ENCODE assay signal across 8 cellular contexts in genomic region chr7:20217193-20217948, GRCh38. TPM values are rescaled to one million over a fixed set of nuclear protein-coding genes. Genes with fewer than 3 reads are reported as not detected.
DNase-seq lines count a peak whose midpoint lies in the region; ATAC-seq and TF ChIP-seq lines count a peak whose summit lies in the region.

A gene with protein sequence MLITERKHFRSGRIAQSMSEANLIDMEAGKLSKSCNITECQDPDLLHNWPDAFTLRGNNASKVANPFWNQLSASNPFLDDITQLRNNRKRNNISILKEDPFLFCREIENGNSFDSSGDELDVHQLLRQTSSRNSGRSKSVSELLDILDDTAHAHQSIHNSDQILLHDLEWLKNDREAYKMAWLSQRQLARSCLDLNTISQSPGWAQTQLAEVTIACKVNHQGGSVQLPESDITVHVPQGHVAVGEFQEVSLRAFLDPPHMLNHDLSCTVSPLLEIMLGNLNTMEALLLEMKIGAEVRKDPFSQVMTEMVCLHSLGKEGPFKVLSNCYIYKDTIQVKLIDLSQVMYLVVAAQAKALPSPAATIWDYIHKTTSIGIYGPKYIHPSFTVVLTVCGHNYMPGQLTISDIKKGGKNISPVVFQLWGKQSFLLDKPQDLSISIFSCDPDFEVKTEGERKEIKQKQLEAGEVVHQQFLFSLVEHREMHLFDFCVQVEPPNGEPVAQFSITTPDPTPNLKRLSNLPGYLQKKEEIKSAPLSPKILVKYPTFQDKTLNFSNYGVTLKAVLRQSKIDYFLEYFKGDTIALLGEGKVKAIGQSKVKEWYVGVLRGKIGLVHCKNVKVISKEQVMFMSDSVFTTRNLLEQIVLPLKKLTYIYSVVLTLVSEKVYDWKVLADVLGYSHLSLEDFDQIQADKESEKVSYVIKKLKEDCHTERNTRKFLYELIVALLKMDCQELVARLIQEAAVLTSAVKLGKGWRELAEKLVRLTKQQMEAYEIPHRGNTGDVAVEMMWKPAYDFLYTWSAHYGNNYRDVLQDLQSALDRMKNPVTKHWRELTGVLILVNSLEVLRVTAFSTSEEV (minus strand): TSS chr7:20217384. CDS start chr7:20161862, 55,522 bp downstream.

- H3K27ac ChIP-seq in heart right ventricle = peak within 1 kb of the TSS in 1 of 10 donors; percentile 56
- H3K27ac ChIP-seq in muscle layer of duodenum (ENCODE audit: low read length) = peak within 1 kb of the TSS; percentile 68

- no peaks in the 10 kb centered on the region for H3K9me3 ChIP-seq in heart right ventricle
- no peaks in the 10 kb centered on the region for H3K9me3 ChIP-seq in muscle layer of duodenum (ENCODE audit: control insufficient read depth in 1 of 2, low read length in 2 of 2)

- ATAC-seq in heart right ventricle = no peak
- no peak for ATAC-seq in Right ventricle myocardium inferior
- peak; percentile 48 for ATAC-seq in HG02678 (IDR thresholded peaks at IDR 0.05; ENCODE audit: unreplicated experiment)

- in situ Hi-C loops in T47D (cut with HindIII; ENCODE audit: low pct_unique_long_range_greater_than_20kb, low sequenced_read_pairs) = no loop called here

- DNase-seq in heart right ventricle = no peak
- DNase-seq in Right ventricle myocardium inferior (ENCODE audit: missing footprints) = no peak
- peak; percentile 8 for DNase-seq in NCI-H1048 (lab: John Stamatoyannopoulos, UW)
- DNase-seq in T47D (ENCODE audit: low read depth in 1 of 2, low spot score in 1 of 2) = peak; percentile 44 to 99
- no peak for DNase-seq in COLO829 (ENCODE audit: low spot score)
- DNase-seq in effector CD4-positive, alpha-beta T cell = no peak

- H3K4me1 ChIP-seq in heart right ventricle = peaks cover 0 to 53% (median 10%) of the 10 kb centered on the region in 9 donors
- H3K4me1 ChIP-seq in muscle layer of duodenum (ENCODE audit: control insufficient read depth in 1 of 2, insufficient read depth in 2 of 2, low read length in 2 of 2) = peaks cover 0 to 6% of the 10 kb centered on the region in 2 donors

- H3K4me3 ChIP-seq in heart right ventricle (peak within 1 kb of the TSS in 1 of 10 donors; percentile 17), muscle layer of duodenum (ENCODE audit: low read depth in 1 of 2, low read length in 2 of 2) (peak within 1 kb of the TSS in 1 of 2 donors; percentile 53)

- H3K36me3 ChIP-seq in heart right ventricle (no peaks in the 10 kb centered on the region), muscle layer of duodenum (ENCODE audit: control insufficient read depth in 1 of 2, insufficient read depth in 2 of 2, low read length in 2 of 2) (no peaks in the 10 kb centered on the region)

- H3K27me3 ChIP-seq in heart right ventricle = no peaks in the 10 kb centered on the region
- no peaks in the 10 kb centered on the region for H3K27me3 ChIP-seq in muscle layer of duodenum (ENCODE audit: low read depth, low read length)

- intact Hi-C loops in heart right ventricle (cut with DNase I) (no loop called here), Right ventricle myocardium inferior (cut with DNase I) (no loop called here)

- TF ChIP-seq CTCF in heart right ventricle (IDR thresholded peaks at IDR 0.05) = peak in 5 of 9 donors; percentile 8 to 35 (median 19)

- 51 to 55% methylated on average over 6 of the region's 6 CpGs for WGBS in heart right ventricle, 2 donors

RNA-seq across cellular contexts. Expression of the gene that starts here (rescaled TPM):
- total RNA-seq in heart right ventricle (under 1 TPM in 7 of 10 donors, not detected in 3; 0.02 to 0.82 (median 0.26) TPM), Right ventricle myocardium inferior (0.16 TPM)
- under 1 TPM in 1 of 2 donors, not detected in 1; under 0.01 TPM for polyA plus RNA-seq in heart right ventricle

Comparison
In these comparisons a context has a peak if more than half of its experiments do, and no peak if none do; other contexts are left out.
1. DNase-seq: peak in NCI-H1048 (single experiment) and T47D (2 of 2); none in heart right ventricle (0 of 2), Right ventricle myocardium inferior (single experiment), COLO829 (single experiment) and effector CD4-positive, alpha-beta T cell (single experiment).